ENCODE assay signal across 1 cellular context in the genomic region with DNA sequence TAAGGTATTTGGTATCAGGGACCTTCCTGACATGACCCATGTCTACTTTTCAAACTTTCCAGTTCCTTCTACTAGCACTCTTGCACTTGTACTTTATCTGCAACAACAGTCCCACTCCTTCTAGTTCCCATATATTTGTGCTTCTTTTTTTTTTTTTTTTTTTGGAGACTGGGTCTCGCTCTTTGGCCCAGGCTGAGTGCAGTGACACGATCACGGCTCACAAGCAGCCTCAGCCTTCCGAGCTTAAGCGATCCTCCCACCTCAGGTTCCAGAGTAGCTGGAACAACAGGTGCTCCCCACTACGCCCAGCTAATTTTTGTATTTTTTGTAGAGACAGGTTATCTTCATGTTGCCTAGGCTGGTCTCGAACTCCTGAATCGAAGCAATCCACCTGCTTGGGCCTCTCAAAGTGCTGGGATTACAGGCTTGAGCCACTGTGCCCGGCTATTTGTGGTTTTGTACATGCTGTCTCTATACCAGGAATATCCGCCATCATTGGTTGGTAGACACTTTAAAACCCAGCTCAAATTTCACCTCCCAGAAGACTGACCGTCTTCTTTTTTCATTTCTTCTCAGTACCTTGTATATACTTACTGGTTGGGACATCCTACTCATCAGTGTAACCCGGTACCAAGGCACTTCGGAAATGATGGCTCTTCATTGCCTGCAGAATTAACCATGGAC.
TF ChIP-seq lines count a peak whose summit lies in the region.

No MANE protein-coding gene starts in this region.

TF ChIP-seq in WTC11, 78 proteins besides CTCF, POLR2A, EP300 and RAD21 (continued from another document):
- TF ChIP-seq, protein P1, sequence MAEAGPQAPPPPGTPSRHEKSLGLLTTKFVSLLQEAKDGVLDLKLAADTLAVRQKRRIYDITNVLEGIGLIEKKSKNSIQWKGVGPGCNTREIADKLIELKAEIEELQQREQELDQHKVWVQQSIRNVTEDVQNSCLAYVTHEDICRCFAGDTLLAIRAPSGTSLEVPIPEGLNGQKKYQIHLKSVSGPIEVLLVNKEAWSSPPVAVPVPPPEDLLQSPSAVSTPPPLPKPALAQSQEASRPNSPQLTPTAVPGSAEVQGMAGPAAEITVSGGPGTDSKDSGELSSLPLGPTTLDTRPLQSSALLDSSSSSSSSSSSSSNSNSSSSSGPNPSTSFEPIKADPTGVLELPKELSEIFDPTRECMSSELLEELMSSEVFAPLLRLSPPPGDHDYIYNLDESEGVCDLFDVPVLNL (CRISPR knock-in tag; IDR thresholded peaks at IDR 0.05; ENCODE audit: borderline replicate concordance, low read depth): no peak
- TF ChIP-seq ZBTB21 (CRISPR knock-in tag; IDR thresholded peaks at IDR 0.05; ENCODE audit: borderline replicate concordance) (no peak), RELA (CRISPR knock-in tag; IDR thresholded peaks at IDR 0.05; ENCODE audit: borderline replicate concordance) (no peak), CBFB (CRISPR knock-in tag; IDR thresholded peaks at IDR 0.05; ENCODE audit: low read depth) (no peak)
- TF ChIP-seq, protein P2, sequence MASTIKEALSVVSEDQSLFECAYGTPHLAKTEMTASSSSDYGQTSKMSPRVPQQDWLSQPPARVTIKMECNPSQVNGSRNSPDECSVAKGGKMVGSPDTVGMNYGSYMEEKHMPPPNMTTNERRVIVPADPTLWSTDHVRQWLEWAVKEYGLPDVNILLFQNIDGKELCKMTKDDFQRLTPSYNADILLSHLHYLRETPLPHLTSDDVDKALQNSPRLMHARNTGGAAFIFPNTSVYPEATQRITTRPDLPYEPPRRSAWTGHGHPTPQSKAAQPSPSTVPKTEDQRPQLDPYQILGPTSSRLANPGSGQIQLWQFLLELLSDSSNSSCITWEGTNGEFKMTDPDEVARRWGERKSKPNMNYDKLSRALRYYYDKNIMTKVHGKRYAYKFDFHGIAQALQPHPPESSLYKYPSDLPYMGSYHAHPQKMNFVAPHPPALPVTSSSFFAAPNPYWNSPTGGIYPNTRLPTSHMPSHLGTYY (CRISPR knock-in tag; IDR thresholded peaks at IDR 0.05): no peak
